ENCODE assay signal across 20 cellular contexts in the genomic region with DNA sequence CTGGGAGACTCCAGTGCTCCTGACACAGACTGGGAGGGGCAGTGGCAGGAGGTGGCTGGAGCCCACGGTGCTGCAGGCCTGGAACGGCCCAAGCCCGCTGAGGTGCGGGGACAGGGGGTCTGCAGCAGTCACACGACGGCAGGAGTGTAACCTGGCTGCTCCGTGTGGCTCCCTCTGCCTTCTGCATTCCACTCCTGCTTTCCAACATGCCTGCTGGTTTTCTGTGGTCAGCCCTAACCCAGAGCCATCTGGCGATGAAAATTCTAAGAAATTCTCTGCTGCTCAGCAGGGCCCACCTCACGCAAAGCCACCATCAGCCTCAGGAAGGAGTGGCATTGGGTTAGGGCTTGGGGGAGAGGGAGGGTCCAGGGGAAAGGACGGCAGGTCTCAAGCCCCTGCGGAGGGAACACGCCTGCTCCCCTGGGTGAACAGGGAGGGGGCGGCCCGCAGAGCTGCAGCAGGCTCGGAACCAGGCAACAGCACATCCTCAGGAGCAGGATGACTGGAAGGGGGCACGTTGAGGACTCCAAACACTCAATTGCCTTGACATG.
"Had no signal": no experiment of that assay in that cellular context is flagged by ENCODE, and none has a peak within 500 bp of the region (broad histone marks: within the 10 kb centered on the region; RNA-seq: fewer than 3 reads in every experiment).

No MANE protein-coding gene starts in this region.

- FAIRE-seq: frontal cortex, small intestine had no signal

- H3K4me2 ChIP-seq: neural progenitor cell had no signal

- H3K4me1 ChIP-seq: parathyroid adenoma had no signal

- H3K36me3 Mint-ChIP-seq: activated CD4-positive, alpha-beta memory T cell treated with anti-CD3 and anti-CD28 coated beads for 36 hours; activated naive CD4-positive, alpha-beta T cell treated with anti-CD3 and anti-CD28 coated beads, Interleukin-2, amount 50 U/mL, for 24 hours; immature natural killer cell; neural progenitor cell had no signal

- H3K9me3 Mint-ChIP-seq: activated CD4-positive, alpha-beta memory T cell treated with anti-CD3 and anti-CD28 coated beads for 36 hours; activated naive CD4-positive, alpha-beta T cell treated with anti-CD3 and anti-CD28 coated beads, Interleukin-2, amount 50 U/mL, for 24 hours; effector memory CD8-positive, alpha-beta T cell; immature natural killer cell; neural progenitor cell had no signal

- H3K4me3 Mint-ChIP-seq: activated CD4-positive, alpha-beta memory T cell treated with anti-CD3 and anti-CD28 coated beads for 36 hours; activated CD4-positive, alpha-beta T cell treated with anti-CD3 and anti-CD28 coated beads for 36 hours; activated naive CD4-positive, alpha-beta T cell treated with anti-CD3 and anti-CD28 coated beads, Interleukin-2, amount 50 U/mL, for 24 hours; effector memory CD8-positive, alpha-beta T cell; neural progenitor cell had no signal

- H3K27ac Mint-ChIP-seq: activated CD4-positive, alpha-beta memory T cell treated with anti-CD3 and anti-CD28 coated beads for 36 hours; activated CD4-positive, alpha-beta T cell treated with anti-CD3 and anti-CD28 coated beads for 36 hours; activated naive CD4-positive, alpha-beta T cell treated with anti-CD3 and anti-CD28 coated beads, Interleukin-2, amount 50 U/mL, for 24 hours; neural progenitor cell had no signal

- H3K4me3 ChIP-seq: adrenal gland, heart left ventricle, neural progenitor cell had no signal

- DNase-seq: activated CD4-positive, alpha-beta memory T cell treated with anti-CD3 and anti-CD28 coated beads for 36 hours; activated CD4-positive, alpha-beta T cell treated with anti-CD3 and anti-CD28 coated beads for 36 hours; activated effector memory CD4-positive, alpha-beta T cell treated with anti-CD3 and anti-CD28 coated beads, Interleukin-2, amount 50 U/mL, for 16 hours; activated T-cell treated with anti-CD3 and anti-CD28 coated beads, Interleukin-2, amount 50 U/mL, for 48 hours; dermis blood vessel endothelial cell; effector memory CD8-positive, alpha-beta T cell; immature natural killer cell; left colon; midbrain; small intestine; stimulated activated naive CD8-positive, alpha-beta T cell treated with anti-CD3 and anti-CD28 coated beads, Interleukin-15, Interleukin-2, amounts not matched to agents 100 U/mL and 50 U/mL, for 24 hours; T-helper 1 cell; trophoblast cell had no signal

- H3K27me3 Mint-ChIP-seq: activated CD4-positive, alpha-beta memory T cell treated with anti-CD3 and anti-CD28 coated beads for 36 hours; activated CD4-positive, alpha-beta T cell treated with anti-CD3 and anti-CD28 coated beads for 36 hours; activated naive CD4-positive, alpha-beta T cell treated with anti-CD3 and anti-CD28 coated beads, Interleukin-2, amount 50 U/mL, for 24 hours; effector memory CD8-positive, alpha-beta T cell had no signal

- H3K9ac ChIP-seq: neural progenitor cell, parathyroid adenoma had no signal

- H3K9me3 ChIP-seq: adrenal gland, heart left ventricle had no signal

- H3K27ac ChIP-seq: adrenal gland, heart left ventricle, neural progenitor cell, parathyroid adenoma, VCaP had no signal

- H3K36me3 ChIP-seq: adrenal gland, heart left ventricle, neural progenitor cell had no signal

- H2AFZ ChIP-seq: neural progenitor cell, parathyroid adenoma had no signal

- ATAC-seq: activated CD4-positive, alpha-beta T cell treated with anti-CD3 and anti-CD28 coated beads for 36 hours; effector memory CD8-positive, alpha-beta T cell; heart left ventricle; left colon; stimulated activated naive CD8-positive, alpha-beta T cell treated with anti-CD3 and anti-CD28 coated beads, Interleukin-15, Interleukin-2, amounts not matched to agents 100 U/mL and 50 U/mL, for 24 hours had no signal
